1 cellular context compared by ENCODE assay signal in the genomic region with DNA sequence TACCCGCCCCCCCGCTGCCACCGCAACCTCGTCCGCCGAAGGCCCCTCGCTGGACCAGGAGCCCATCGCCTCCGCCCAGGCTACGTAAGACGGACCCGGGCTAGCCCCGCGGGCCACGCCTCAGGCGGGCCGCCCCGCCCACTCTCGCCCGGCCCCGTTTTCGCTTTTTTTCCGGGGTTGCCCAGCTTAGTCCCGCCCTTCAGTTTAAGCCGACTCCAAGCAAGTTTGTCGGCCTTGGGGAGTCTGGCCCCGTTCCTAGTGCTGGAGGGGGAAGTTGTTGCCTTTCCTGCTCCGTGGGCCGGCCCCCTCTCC.
A peak's percentile ranks its signal among the peaks of the same experiment; 100 is the strongest.
TF ChIP-seq lines count a peak whose summit lies in the region.

No MANE protein-coding gene starts in this region.

TF ChIP-seq in Ishikawa, 13 proteins besides CTCF, POLR2A, EP300 and RAD21:
- TF ChIP-seq REST (IDR thresholded peaks at IDR 0.05; ENCODE audit: low read depth) (no peak), NFIC (IDR thresholded peaks at IDR 0.05) (no peak), ZBTB7A (IDR thresholded peaks at IDR 0.05; ENCODE audit: low read depth) (peak; percentile 61), FOXM1 (IDR thresholded peaks at IDR 0.05; ENCODE audit: borderline replicate concordance, low read depth) (no peak), EGR1 (IDR thresholded peaks at IDR 0.05) (peak; percentile 19; the same call in 1 of the 2 replicates), TCF12 (IDR thresholded peaks at IDR 0.05; ENCODE audit: low read depth) (no peak)
- TF ChIP-seq, protein P1, sequence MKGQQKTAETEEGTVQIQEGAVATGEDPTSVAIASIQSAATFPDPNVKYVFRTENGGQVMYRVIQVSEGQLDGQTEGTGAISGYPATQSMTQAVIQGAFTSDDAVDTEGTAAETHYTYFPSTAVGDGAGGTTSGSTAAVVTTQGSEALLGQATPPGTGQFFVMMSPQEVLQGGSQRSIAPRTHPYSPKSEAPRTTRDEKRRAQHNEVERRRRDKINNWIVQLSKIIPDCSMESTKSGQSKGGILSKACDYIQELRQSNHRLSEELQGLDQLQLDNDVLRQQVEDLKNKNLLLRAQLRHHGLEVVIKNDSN (IDR thresholded peaks at IDR 0.05) = 0 out of 2 replicates have a peak, but pooled peaks have one; percentile 7
